Comparison of ENCODE assay signal across 19 cellular contexts in genomic region chr5:174572591-174572990, GRCh38.
DNase-seq lines count a peak whose midpoint lies in the region; ATAC-seq, FAIRE-seq and TF ChIP-seq lines count a peak whose summit lies in the region.
"Had no signal": no experiment of that assay in that cellular context is flagged by ENCODE, and none has a peak within 500 bp of the region (broad histone marks: within the 10 kb centered on the region; RNA-seq: fewer than 3 reads in every experiment).

No MANE protein-coding gene starts in this region.

- no peaks in the 10 kb centered on the region for H3K36me3 Mint-ChIP-seq in mesothelial cell of epicardium
- H3K36me3 Mint-ChIP-seq: CD8-positive, alpha-beta T cell had no signal

- peak overlapping the region; percentile 37 for H3K4me2 ChIP-seq in mammary epithelial cell (ENCODE audit: insufficient read depth, low read depth, low read length)
- H3K4me2 ChIP-seq: GM23338 had no signal

- H3K27me3 ChIP-seq in mammary epithelial cell (ENCODE audit: insufficient read depth, low read length) (no peaks in the 10 kb centered on the region), breast epithelium (no peaks in the 10 kb centered on the region), bronchial epithelial cell (ENCODE audit: control insufficient read depth, insufficient read depth, low read length) (no peaks in the 10 kb centered on the region)
- H3K27me3 ChIP-seq: MG63, SJCRH30 had no signal

- no peaks in the 10 kb centered on the region for H4K20me1 ChIP-seq in mammary epithelial cell (ENCODE audit: insufficient read depth, low read length)

- H2AFZ ChIP-seq in mammary epithelial cell (ENCODE audit: low read depth, low read length) = no peak overlapping the region

- no peaks in the 10 kb centered on the region for H3K9me3 Mint-ChIP-seq in mesothelial cell of epicardium
- H3K9me3 Mint-ChIP-seq: GM23338 had no signal

- H3K4me3 ChIP-seq in mammary epithelial cell (replicated peaks in 1 of 3; ENCODE audit: insufficient read depth in 1 of 3, low read depth in 2 of 3, low read length in 3 of 3) (no peak overlapping the region), breast epithelium (no peak overlapping the region), bronchial epithelial cell (ENCODE audit: low read depth, low read length) (no peak overlapping the region)
- H3K4me3 ChIP-seq: GM23338, MG63, SJCRH30 had no signal

- H3K4me1 ChIP-seq in mammary epithelial cell (ENCODE audit: insufficient read depth, low read length) (peaks cover 21% of the 10 kb centered on the region), breast epithelium (no peaks in the 10 kb centered on the region)

- H3K36me3 ChIP-seq in mammary epithelial cell (ENCODE audit: insufficient read depth, low read length) (no peaks in the 10 kb centered on the region), breast epithelium (no peaks in the 10 kb centered on the region), bronchial epithelial cell (ENCODE audit: control insufficient read depth, insufficient read depth, low read length) (no peaks in the 10 kb centered on the region)
- H3K36me3 ChIP-seq: MG63, SJCRH30 had no signal

- no peak for TF ChIP-seq POLR2A in breast epithelium (IDR thresholded peaks at IDR 0.05)

- no peak overlapping the region for H3K27ac ChIP-seq in mammary epithelial cell (ENCODE audit: insufficient read depth, low read depth, low read length)
- H3K27ac ChIP-seq in breast epithelium = no peak overlapping the region
- H3K27ac ChIP-seq: 22Rv1, SJCRH30 had no signal

- BruUV-seq in mammary epithelial cell (replicated peaks; lab: Mats Ljungman, UMichigan) = no TSS peak

- FAIRE-seq in bronchial epithelial cell (lab: Jason Lieb, UNC) = peak; percentile 23
- FAIRE-seq: D721Med, G401.6 had no signal

- in situ Hi-C loops in mammary epithelial cell (cut with MboI; ENCODE audit: low sequenced_read_pairs in 2 of 2) = no loop called here

- H3K9me3 ChIP-seq in mammary epithelial cell (replicated peaks; ENCODE audit: insufficient read depth, low read length) (no peaks in the 10 kb centered on the region), breast epithelium (no peaks in the 10 kb centered on the region)
- H3K9me3 ChIP-seq: MG63, SJCRH30 had no signal

- no peak for ATAC-seq in HG02970 (IDR thresholded peaks at IDR 0.05; ENCODE audit: low FRiP score, unreplicated experiment)
- ATAC-seq: CD8-positive, alpha-beta T cell had no signal

- H3K4me1 Mint-ChIP-seq in mesothelial cell of epicardium = peaks cover 48% of the 10 kb centered on the region

- CTCF ChIA-PET in mammary epithelial cell (lab: Charles Lee; ENCODE audit: low non-redundant PET) = no interaction called here

- intact Hi-C loops in mammary epithelial cell (cut with micrococcal nuclease) = no loop called here
- intact Hi-C loops in breast epithelium (cut with DNase I; ENCODE audit: low total_unique reads) = no loop called here

- DNase-seq in mammary epithelial cell (peak; percentile 35), breast epithelium (ENCODE audit: low spot score in 2 of 2) (no peak), bronchial epithelial cell (ENCODE audit: low read depth) (peak; percentile 29), mesothelial cell of epicardium (ENCODE audit: low spot score in 2 of 2, unreplicated experiment in 2 of 2) (no peak), dedifferentiated amniotic fluid mesenchymal stem cell (ENCODE audit: extremely low spot score) (no peak), pons (ENCODE audit: low spot score) (no peak), activated gamma-delta T cell (lab: John Stamatoyannopoulos, UW) (no peak)
- DNase-seq: CD8-positive, alpha-beta T cell; DMS79; MG63; NCI-H1092; NCI-H345; NCI-H526 treated with DMSO at 0.1 percent for 48 hours; SJCRH30 had no signal

- no peaks in the 10 kb centered on the region for H3K79me2 ChIP-seq in mammary epithelial cell (ENCODE audit: insufficient read depth, low read length)

- H3K27me3 Mint-ChIP-seq in mesothelial cell of epicardium (ENCODE audit: low read depth) = no peaks in the 10 kb centered on the region

- dilution Hi-C loops in mammary epithelial cell (cut with HindIII; ENCODE audit: low sequenced_read_pairs) = no loop called here

- 71% methylated on average over 9 of the region's 9 CpGs for WGBS in mammary epithelial cell (ENCODE audit: low coverage, missing lambda C conversion rate)

- H3K9ac ChIP-seq in mammary epithelial cell (ENCODE audit: insufficient read depth, low read length) = no peak overlapping the region

- no peak overlapping the region for H3K4me3 Mint-ChIP-seq in mesothelial cell of epicardium
- H3K4me3 Mint-ChIP-seq: CD8-positive, alpha-beta T cell; GM23338 had no signal

- TF ChIP-seq CTCF in mammary epithelial cell (conservative IDR thresholded peaks at IDR 0.05 in 1 of 2, IDR thresholded peaks at IDR 0.05 in 1 of 2; ENCODE audit: extremely low read depth in 1 of 2, insufficient read depth in 1 of 2, low read depth in 1 of 2, low read length in 2 of 2) = no peak
- TF ChIP-seq CTCF in breast epithelium (IDR thresholded peaks at IDR 0.05) = no peak
- TF ChIP-seq CTCF in bronchial epithelial cell (IDR thresholded peaks at IDR 0.05; ENCODE audit: insufficient read depth, low read length, severe bottlenecking) = no peak
- no peak for TF ChIP-seq CTCF in mesothelial cell of epicardium (IDR thresholded peaks at IDR 0.05; ENCODE audit: unreplicated experiment)

- H3K27ac Mint-ChIP-seq in mesothelial cell of epicardium = peak overlapping the region; percentile 73
- H3K27ac Mint-ChIP-seq: CD8-positive, alpha-beta T cell had no signal

Comparison
In these comparisons a context has a peak if more than half of its experiments do, and no peak if none do; other contexts are left out.
1. DNase-seq: peak in mammary epithelial cell (single experiment) and bronchial epithelial cell (single experiment); none in breast epithelium (0 of 2), mesothelial cell of epicardium (0 of 2), dedifferentiated amniotic fluid mesenchymal stem cell (single experiment), pons (single experiment) and activated gamma-delta T cell (single experiment).